In genomic region chr6:109008061-109008460, GRCh38 we compare ENCODE assay signal across 2 cellular contexts.
A peak's percentile ranks its signal among the peaks of the same experiment; 100 is the strongest.
TF ChIP-seq lines count a peak whose summit lies in the region.

No MANE protein-coding gene starts in this region.

TF ChIP-seq in HCT116, 20 proteins besides CTCF, POLR2A, EP300 and RAD21:
- TF ChIP-seq ZBTB33 (IDR thresholded peaks at IDR 0.05; ENCODE audit: extremely low read depth, insufficient replicate concordance, low read length) = no peak
- TF ChIP-seq TCF7L2 (IDR thresholded peaks at IDR 0.05; ENCODE audit: borderline replicate concordance, extremely low read depth, insufficient read depth, insufficient read length) = no peak
- TF ChIP-seq YY1 (IDR thresholded peaks at IDR 0.05; ENCODE audit: extremely low read depth, insufficient replicate concordance, low read depth, low read length) = no peak
- TF ChIP-seq CBX3 (IDR thresholded peaks at IDR 0.05; ENCODE audit: low read depth) = no peak
- no peak for TF ChIP-seq SIN3A (IDR thresholded peaks at IDR 0.05; ENCODE audit: low read depth)
- TF ChIP-seq CEBPB (IDR thresholded peaks at IDR 0.05; ENCODE audit: low read depth) = no peak
- no peak for TF ChIP-seq ZFX (IDR thresholded peaks at IDR 0.05)
- no peak for TF ChIP-seq FOSL1 (IDR thresholded peaks at IDR 0.05; ENCODE audit: low read depth)
- TF ChIP-seq EGR1 (IDR thresholded peaks at IDR 0.05; ENCODE audit: low read depth) = no peak
- TF ChIP-seq POLR2AphosphoS5 (IDR thresholded peaks at IDR 0.05; ENCODE audit: low read depth, low read length) = no peak
- TF ChIP-seq EZH2 (IDR thresholded peaks at IDR 0.05) = no peak
- TF ChIP-seq REST (IDR thresholded peaks at IDR 0.05; ENCODE audit: low read depth) = no peak
- TF ChIP-seq EZH2phosphoT487 (IDR thresholded peaks at IDR 0.05; ENCODE audit: borderline replicate concordance) = no peak

TF ChIP-seq in GM12878, 131 proteins besides CTCF, POLR2A, EP300 and RAD21 (continued from another document):
- TF ChIP-seq JUNB (IDR thresholded peaks at IDR 0.05) = peak; percentile 89
- peak; percentile 76 for TF ChIP-seq RUNX3 (IDR thresholded peaks at IDR 0.05; ENCODE audit: low read length)
- TF ChIP-seq PAX5 (IDR thresholded peaks at IDR 0.05; ENCODE audit: borderline replicate concordance, low read depth, low read length) = peak; percentile 52; the same call in 1 of the 2 replicates
- TF ChIP-seq HDAC6 (IDR thresholded peaks at IDR 0.05; ENCODE audit: unreplicated experiment) = no peak
- peak; percentile 57 for TF ChIP-seq MEF2B (IDR thresholded peaks at IDR 0.05; ENCODE audit: partially characterized antibody, poor library complexity, severe bottlenecking)
- peak; percentile 69; the same call in 1 of the 2 replicates for TF ChIP-seq NFIC (IDR thresholded peaks at IDR 0.05; ENCODE audit: low read depth, low read length)
- TF ChIP-seq POU2F2 (IDR thresholded peaks at IDR 0.05; ENCODE audit: borderline replicate concordance, low read depth, low read length) = 0 out of 3 replicates have a peak, but pooled peaks have one; percentile 31
- TF ChIP-seq ATF2 (IDR thresholded peaks at IDR 0.05; ENCODE audit: low read length) = peak; percentile 72; the same call in 1 of the 2 replicates
- no peak for TF ChIP-seq CEBPZ (IDR thresholded peaks at IDR 0.05; ENCODE audit: low read depth, low read length)
- 0 out of 2 replicates have a peak, but pooled peaks have one; percentile 24 for TF ChIP-seq GABPA (IDR thresholded peaks at IDR 0.05; ENCODE audit: low read depth)
- TF ChIP-seq RAD51 (IDR thresholded peaks at IDR 0.05) = no peak
- TF ChIP-seq ZNF217 (IDR thresholded peaks at IDR 0.05) = peak; percentile 76; the same call in 1 of the 2 replicates
- no peak for TF ChIP-seq EED (IDR thresholded peaks at IDR 0.05; ENCODE audit: low read depth)
- TF ChIP-seq ZBTB11 (CRISPR knock-in tag; IDR thresholded peaks at IDR 0.05) = no peak
